ENCODE assay signal across 1 cellular context in the genomic region with DNA sequence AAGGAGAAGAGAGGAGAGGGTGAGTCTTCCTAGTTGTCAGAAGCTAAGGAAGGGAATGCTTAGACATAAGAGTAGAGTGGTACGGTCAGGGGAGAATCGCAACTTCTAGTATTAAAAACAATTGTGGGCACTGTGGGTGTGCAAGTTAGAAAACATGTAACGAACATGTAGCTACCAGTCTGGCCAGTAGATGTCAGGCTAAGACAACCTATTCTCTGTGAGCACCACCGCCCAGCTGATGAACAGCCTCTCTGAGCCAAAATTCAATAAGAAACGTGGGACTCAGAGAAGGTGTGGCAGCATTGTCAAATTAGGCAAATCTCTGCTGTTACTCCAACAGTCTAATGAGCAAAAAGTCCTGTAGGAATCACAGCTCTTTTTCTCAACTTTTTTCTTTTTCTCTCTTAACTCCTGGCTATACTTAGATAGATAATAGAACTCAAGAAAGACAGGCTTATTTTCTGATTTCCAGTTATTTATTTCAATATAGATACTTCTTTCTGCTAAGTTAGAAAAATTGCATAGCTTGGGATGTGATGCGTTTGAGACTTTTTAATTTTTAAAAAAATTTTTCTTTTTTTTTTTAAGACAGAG.
A peak's percentile ranks its signal among the peaks of the same experiment; 100 is the strongest.
TF ChIP-seq lines count a peak whose summit lies in the region.

No MANE protein-coding gene starts in this region.

TF ChIP-seq in HepG2, 621 proteins besides CTCF, POLR2A, EP300 and RAD21 (continued from another document):
- TF ChIP-seq, protein P1, sequence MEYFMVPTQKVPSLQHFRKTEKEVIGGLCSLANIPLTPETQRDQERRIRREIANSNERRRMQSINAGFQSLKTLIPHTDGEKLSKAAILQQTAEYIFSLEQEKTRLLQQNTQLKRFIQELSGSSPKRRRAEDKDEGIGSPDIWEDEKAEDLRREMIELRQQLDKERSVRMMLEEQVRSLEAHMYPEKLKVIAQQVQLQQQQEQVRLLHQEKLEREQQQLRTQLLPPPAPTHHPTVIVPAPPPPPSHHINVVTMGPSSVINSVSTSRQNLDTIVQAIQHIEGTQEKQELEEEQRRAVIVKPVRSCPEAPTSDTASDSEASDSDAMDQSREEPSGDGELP (IDR thresholded peaks at IDR 0.05; ENCODE audit: borderline replicate concordance, low read depth), result peak; percentile 88
- peak; percentile 94 for TF ChIP-seq STAG1 (CRISPR knock-in tag; IDR thresholded peaks at IDR 0.05)
- TF ChIP-seq, protein P2, sequence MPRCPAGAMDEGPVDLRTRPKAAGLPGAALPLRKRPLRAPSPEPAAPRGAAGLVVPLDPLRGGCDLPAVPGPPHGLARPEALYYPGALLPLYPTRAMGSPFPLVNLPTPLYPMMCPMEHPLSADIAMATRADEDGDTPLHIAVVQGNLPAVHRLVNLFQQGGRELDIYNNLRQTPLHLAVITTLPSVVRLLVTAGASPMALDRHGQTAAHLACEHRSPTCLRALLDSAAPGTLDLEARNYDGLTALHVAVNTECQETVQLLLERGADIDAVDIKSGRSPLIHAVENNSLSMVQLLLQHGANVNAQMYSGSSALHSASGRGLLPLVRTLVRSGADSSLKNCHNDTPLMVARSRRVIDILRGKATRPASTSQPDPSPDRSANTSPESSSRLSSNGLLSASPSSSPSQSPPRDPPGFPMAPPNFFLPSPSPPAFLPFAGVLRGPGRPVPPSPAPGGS (CRISPR knock-in tag; IDR thresholded peaks at IDR 0.05), result no peak
- peak; percentile 33; the same call in 1 of the 2 replicates for TF ChIP-seq ZNF263 (CRISPR knock-in tag; IDR thresholded peaks at IDR 0.05)
- TF ChIP-seq RELA (CRISPR knock-in tag; IDR thresholded peaks at IDR 0.05), result 0 out of 2 replicates have a peak, but pooled peaks have one; percentile 31
- no peak for TF ChIP-seq HHEX (CRISPR knock-in tag; IDR thresholded peaks at IDR 0.05)
- no peak for TF ChIP-seq ZBTB1 (CRISPR knock-in tag; IDR thresholded peaks at IDR 0.05; ENCODE audit: borderline replicate concordance)
- no peak for TF ChIP-seq MED1 (CRISPR knock-in tag; IDR thresholded peaks at IDR 0.05)
